In the genomic region with DNA sequence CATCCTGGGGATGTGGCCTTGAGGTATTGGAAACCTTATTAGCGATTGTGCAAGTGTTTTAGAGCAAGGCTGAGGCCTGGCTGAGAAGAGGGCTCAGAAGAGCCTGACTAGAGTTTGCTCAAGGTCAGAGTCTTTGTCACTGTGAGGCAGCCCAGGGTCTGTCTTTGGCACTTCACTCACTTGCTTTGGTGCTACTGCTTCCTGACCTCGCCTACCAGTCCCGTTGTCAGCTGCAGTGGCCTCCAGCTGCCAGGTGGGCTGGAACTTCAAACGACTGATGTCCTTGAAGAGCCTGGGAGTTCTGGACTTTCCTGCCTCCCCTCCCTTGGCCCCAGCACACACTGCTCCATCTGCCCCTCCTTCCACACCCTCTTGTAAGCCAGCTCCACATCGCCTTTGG, we compare ENCODE assay signal across 1 cellular context.
TF ChIP-seq lines count a peak whose summit lies in the region.

No MANE protein-coding gene starts in this region.

TF ChIP-seq in GM12878, 131 proteins besides CTCF, POLR2A, EP300 and RAD21 (continued from another document):
- peak; percentile 18 for TF ChIP-seq BCL3 (IDR thresholded peaks at IDR 0.05; ENCODE audit: borderline replicate concordance, insufficient read depth, low read depth, low read length, poor library complexity, severe bottlenecking)
